ENCODE assay signal across 20 cellular contexts in the genomic region with DNA sequence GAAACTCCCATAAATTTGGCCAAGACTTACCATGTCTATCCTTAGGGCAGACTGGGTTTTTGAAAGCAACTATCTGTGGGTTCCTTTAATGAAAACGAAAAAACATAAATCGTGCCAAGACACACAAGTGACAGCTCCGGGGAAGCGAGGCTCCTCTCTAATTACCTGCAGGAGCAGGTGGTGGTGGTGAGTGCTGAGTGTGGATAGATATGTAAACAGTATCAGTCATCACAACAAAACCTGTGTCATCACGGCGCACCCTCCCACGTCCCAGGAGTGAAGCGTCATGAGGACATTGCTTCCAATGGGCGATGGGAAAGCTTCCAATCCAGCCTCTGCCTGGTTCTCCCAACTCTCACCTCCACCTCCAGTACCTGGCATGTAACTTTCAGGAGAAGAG. TPM values are rescaled to one million over a fixed set of nuclear protein-coding genes. Genes with fewer than 3 reads are reported as not detected.
DNase-seq lines count a peak whose midpoint lies in the region; ATAC-seq and TF ChIP-seq lines count a peak whose summit lies in the region.
"Had no signal": no experiment of that assay in that cellular context is flagged by ENCODE, and none has a peak within 500 bp of the region (broad histone marks: within the 10 kb centered on the region; RNA-seq: fewer than 3 reads in every experiment).

No MANE protein-coding gene starts in this region.

- H3K4me1 ChIP-seq in breast epithelium = no peaks in the 10 kb centered on the region
- H3K4me1 ChIP-seq: HAP-1, transverse colon had no signal

- H3K27me3 ChIP-seq in breast epithelium = no peaks in the 10 kb centered on the region
- H3K27me3 ChIP-seq: transverse colon had no signal

- intact Hi-C loops in breast epithelium (cut with DNase I; ENCODE audit: low total_unique reads) = no loop called here

- no peak overlapping the region for H3K4me3 ChIP-seq in breast epithelium
- H3K4me3 ChIP-seq: HAP-1, SK-N-MC, transverse colon had no signal

- H3K9me3 ChIP-seq in breast epithelium = no peaks in the 10 kb centered on the region
- H3K9me3 ChIP-seq: HAP-1, transverse colon had no signal

- no peaks in the 10 kb centered on the region for H3K36me3 ChIP-seq in breast epithelium
- H3K36me3 ChIP-seq: HAP-1, transverse colon had no signal

- no peak for ATAC-seq in HG02763 (IDR thresholded peaks at IDR 0.05; ENCODE audit: unreplicated experiment)
- ATAC-seq in HG03175 (IDR thresholded peaks at IDR 0.05; ENCODE audit: unreplicated experiment) = no peak
- ATAC-seq in GM18858 (IDR thresholded peaks at IDR 0.05; ENCODE audit: unreplicated experiment) = no peak
- ATAC-seq: activated CD4-positive, alpha-beta T cell treated with anti-CD3 and anti-CD28 coated beads for 36 hours had no signal

- no peak for TF ChIP-seq POLR2A in breast epithelium (IDR thresholded peaks at IDR 0.05)

- DNase-seq in NCI-H526 (lab: John Stamatoyannopoulos, UW) (peak; percentile 14 to 51), NCI-H526 treated with DMSO at 0.1 percent for 48 hours (lab: John Stamatoyannopoulos, UW) (no peak), NCI-H345 treated with DMSO at 0.1 percent for 48 hours (lab: John Stamatoyannopoulos, UW; ENCODE audit: unreplicated experiment) (peak; percentile 87), breast epithelium (ENCODE audit: low spot score in 2 of 2) (peak; percentile 67 to 77), midbrain (lab: John Stamatoyannopoulos, UW) (no peak)
- DNase-seq: activated CD4-positive, alpha-beta T cell treated with anti-CD3 and anti-CD28 coated beads for 36 hours; activated CD8-positive, alpha-beta memory T cell treated with anti-CD3 and anti-CD28 coated beads, Interleukin-2, amount 50 U/mL, for 4 hours; activated gamma-delta T cell treated with Interleukin-2 at 50 U/mL for 16 hours; C1 segment of cervical spinal cord; cerebellar nuclear complex; KBM-7; stimulated activated CD4-positive, alpha-beta T cell treated with anti-CD3 and anti-CD28 coated beads, Interleukin-12 subunit alpha, Interleukin-12 subunit beta, amount 100 ng/mL, for 4 hours; stimulated activated naive B cell treated with anti-CD40 and anti-IgM and Interleukin-4, amounts not matched to agents 10 μg/mL and 1 μg/mL and 100 μg/mL, for 72 hours; T-helper 9 cell; transverse colon had no signal

- TF ChIP-seq CTCF in breast epithelium (IDR thresholded peaks at IDR 0.05) = no peak

- peak overlapping the region in 1 of 2 donors; percentile 6 for H3K27ac ChIP-seq in breast epithelium
- H3K27ac ChIP-seq: SK-N-MC, transverse colon had no signal

RNA-seq across cellular contexts. Expression of a gene that starts 31.3 kb away (rescaled TPM):
- 10 to 100 TPM; 15.1 to 39.4 (median 23.6) TPM for total RNA-seq in breast epithelium

Comparison
In these comparisons a context has a peak if more than half of its experiments do, and no peak if none do; other contexts are left out.
1. DNase-seq: peak in NCI-H526 (2 of 2), NCI-H345 treated with DMSO at 0.1 percent for 48 hours (single experiment) and breast epithelium (2 of 2); none in NCI-H526 treated with DMSO at 0.1 percent for 48 hours (single experiment) and midbrain (single experiment).